In genomic region chr2:26685943-26686839, GRCh38 we compare ENCODE assay signal across 14 cellular contexts. TPM values are rescaled to one million over a fixed set of nuclear protein-coding genes. Genes with fewer than 3 reads are reported as not detected.
A peak's percentile ranks its signal among the peaks of the same experiment; 100 is the strongest.
DNase-seq lines count a peak whose midpoint lies in the region; ATAC-seq, FAIRE-seq and TF ChIP-seq lines count a peak whose summit lies in the region.
"Had no signal": no experiment of that assay in that cellular context is flagged by ENCODE, and none has a peak within 500 bp of the region (broad histone marks: within the 10 kb centered on the region; RNA-seq: fewer than 3 reads in every experiment).

No MANE protein-coding gene starts in this region.

- H2AFZ ChIP-seq in endothelial cell of umbilical vein (ENCODE audit: low read depth, low read length) (no peak overlapping the region), OCI-LY7 (ENCODE audit: low read length) (no peak overlapping the region)

- no peak for ATAC-seq in HG02973 (IDR thresholded peaks at IDR 0.05; ENCODE audit: unreplicated experiment)
- ATAC-seq in HG03460 (IDR thresholded peaks at IDR 0.05; ENCODE audit: unreplicated experiment): no peak
- ATAC-seq: activated CD8-positive, alpha-beta memory T cell treated with anti-CD3 and anti-CD28 coated beads, Interleukin-2, amount 10 ng/mL, durations not matched to agents 7 days and 5 days; activated naive CD4-positive, alpha-beta T cell treated with anti-CD3 and anti-CD28 coated beads, Interleukin-2, amount 50 U/mL, for 72 hours; GM12878 had no signal

- H3K4me1 ChIP-seq in endothelial cell of umbilical vein (ENCODE audit: control insufficient read depth, extremely low read depth, insufficient read depth, low read length): no peaks in the 10 kb centered on the region
- peaks cover 8 to 49% (median 33%) of the 10 kb centered on the region in 4 donors for H3K4me1 ChIP-seq in esophagus muscularis mucosa
- no peaks in the 10 kb centered on the region for H3K4me1 ChIP-seq in OCI-LY7 (ENCODE audit: insufficient read depth, low read length, poor library complexity, severe bottlenecking)

- BruUV-seq in endothelial cell of umbilical vein (replicated peaks; lab: Mats Ljungman, UMichigan) (no TSS peak), OCI-LY7 (replicated peaks; lab: Mats Ljungman, UMichigan) (no TSS peak)

- TF ChIP-seq CTCF in endothelial cell of umbilical vein (IDR thresholded peaks at IDR 0.05; ENCODE audit: extremely low read depth in 1 of 2, insufficient read depth in 1 of 2, low read depth in 1 of 2, low read length in 2 of 2) (no peak), esophagus muscularis mucosa (IDR thresholded peaks at IDR 0.05) (no peak), OCI-LY7 (conservative IDR thresholded peaks at IDR 0.05; ENCODE audit: low read length) (no peak)

- POLR2A ChIA-PET in endothelial cell of umbilical vein (lab: Charles Lee) (no interaction called here), OCI-LY7 (lab: Charles Lee) (interaction anchor here (1.0 kb wide), 1 partner anchor 89 kb away, joined by 3 read pairs; no protein-coding TSS in a partner anchor)

- peak; percentile 23 for DNase-seq in NCI-H1092 (lab: John Stamatoyannopoulos, UW)
- peak; percentile 61 for DNase-seq in NCI-H345 (lab: John Stamatoyannopoulos, UW)
- no peak for DNase-seq in endothelial cell of umbilical vein (ENCODE audit: low read depth, low spot score)
- peak; percentile 98 for DNase-seq in renal cortical epithelial cell (ENCODE audit: low read depth)
- DNase-seq in esophagus muscularis mucosa (ENCODE audit: extremely low spot score): no peak
- no peak for DNase-seq in OCI-LY7 (ENCODE audit: low spot score)
- DNase-seq: activated CD8-positive, alpha-beta memory T cell treated with anti-CD3 and anti-CD28 coated beads, Interleukin-2, amount 10 ng/mL, durations not matched to agents 7 days and 5 days; islet precursor cell had no signal

- no peak for TF ChIP-seq EP300 in esophagus muscularis mucosa (IDR thresholded peaks at IDR 0.05)

- no peaks in the 10 kb centered on the region for H3K36me3 ChIP-seq in endothelial cell of umbilical vein (ENCODE audit: control insufficient read depth in 2 of 2, extremely low read depth in 1 of 2, insufficient read depth in 2 of 2, low read length in 2 of 2)
- no peaks in the 10 kb centered on the region for H3K36me3 ChIP-seq in esophagus muscularis mucosa
- H3K36me3 ChIP-seq in OCI-LY7 (ENCODE audit: insufficient read depth, low read length): no peaks in the 10 kb centered on the region

- H4K20me1 ChIP-seq in endothelial cell of umbilical vein (replicated peaks; ENCODE audit: control insufficient read depth, extremely low read depth, insufficient read depth, low read length) (no peaks in the 10 kb centered on the region), OCI-LY7 (ENCODE audit: insufficient read depth, low read length) (no peaks in the 10 kb centered on the region)

- TF ChIP-seq POLR2A in endothelial cell of umbilical vein (IDR thresholded peaks at IDR 0.05; ENCODE audit: low read depth, low read length): no peak
- no peak for TF ChIP-seq POLR2A in esophagus muscularis mucosa (IDR thresholded peaks at IDR 0.05; ENCODE audit: low read depth)

- H3K27me3 ChIP-seq in endothelial cell of umbilical vein (ENCODE audit: control insufficient read depth in 2 of 2, insufficient read depth in 2 of 2, low read length in 2 of 2) (peaks cover 17 to 22% of the 10 kb centered on the region in 2 experiments), esophagus muscularis mucosa (no peaks in the 10 kb centered on the region)

- 26% methylated on average over 16 of the region's 17 CpGs for WGBS in esophagus muscularis mucosa

- no peaks in the 10 kb centered on the region for H3K9me3 ChIP-seq in endothelial cell of umbilical vein (replicated peaks; ENCODE audit: control insufficient read depth, insufficient read depth, low read length)
- no peaks in the 10 kb centered on the region for H3K9me3 ChIP-seq in esophagus muscularis mucosa
- H3K9me3 ChIP-seq in OCI-LY7 (ENCODE audit: low read length): no peaks in the 10 kb centered on the region

- dilution Hi-C loops in endothelial cell of umbilical vein (cut with MboI; ENCODE audit: extremely low pct_ligation_motif_present, low sequenced_read_pairs): no loop called here

- no peak overlapping the region for H3K4me3 ChIP-seq in endothelial cell of umbilical vein (replicated peaks in 1 of 3; ENCODE audit: insufficient read depth in 1 of 3, low read depth in 1 of 3, low read length in 3 of 3)
- no peak overlapping the region for H3K4me3 ChIP-seq in esophagus muscularis mucosa
- H3K4me3 ChIP-seq in OCI-LY7 (ENCODE audit: low read depth, low read length, poor library complexity, severe bottlenecking): no peak overlapping the region
- H3K4me3 ChIP-seq: coronary artery, GM12878 had no signal

- no peaks in the 10 kb centered on the region for H3K9me2 ChIP-seq in OCI-LY7 (ENCODE audit: insufficient read depth, low read length)

- CTCF ChIA-PET in endothelial cell of umbilical vein (lab: Charles Lee) (interaction anchor here (0.8 kb wide), 1 partner anchor 13 kb away, joined by 3 read pairs; no protein-coding TSS in a partner anchor), OCI-LY7 (lab: Charles Lee; ENCODE audit: unreplicated experiment) (interaction anchor here (0.6 kb wide), 2 partner anchors 39 to 233 kb away, joined by 3 to 4 read pairs; no protein-coding TSS in a partner anchor)

- no peaks in the 10 kb centered on the region for H3K79me2 ChIP-seq in endothelial cell of umbilical vein (ENCODE audit: control insufficient read depth, insufficient read depth, low read length)
- no peaks in the 10 kb centered on the region for H3K79me2 ChIP-seq in OCI-LY7 (ENCODE audit: insufficient read depth, low read depth, low read length)

- no peak overlapping the region for H3K4me2 ChIP-seq in endothelial cell of umbilical vein (ENCODE audit: insufficient read depth, low read length)
- H3K4me2 ChIP-seq in OCI-LY7 (ENCODE audit: low read length): no peak overlapping the region

- intact Hi-C loops in endothelial cell of umbilical vein (cut with micrococcal nuclease) (no loop called here), esophagus muscularis mucosa (cut with DNase I) (loop anchor here (10.0 kb wide), 1 partner anchor 81 kb away; no protein-coding TSS in a partner anchor), OCI-LY7 (cut with micrococcal nuclease; ENCODE audit: unreplicated experiment) (no loop called here)

- H3K27ac ChIP-seq in endothelial cell of umbilical vein (ENCODE audit: insufficient read depth, low read depth, low read length) (no peak overlapping the region), esophagus muscularis mucosa (replicated peaks in 1 of 4) (no peak overlapping the region), OCI-LY7 (ENCODE audit: low read depth, low read length, poor library complexity, severe bottlenecking) (no peak overlapping the region)
- H3K27ac ChIP-seq: coronary artery had no signal

- H3K9ac ChIP-seq in endothelial cell of umbilical vein (replicated peaks; ENCODE audit: extremely low read depth, insufficient read depth, low read length): no peak overlapping the region

- no peaks in the 10 kb centered on the region for H3K9me1 ChIP-seq in endothelial cell of umbilical vein (replicated peaks; ENCODE audit: control insufficient read depth, extremely low read depth, insufficient read depth, low read length)

- no peak for FAIRE-seq in endothelial cell of umbilical vein (lab: Jason Lieb, UNC)
- FAIRE-seq: GM12878 had no signal

TF ChIP-seq in endothelial cell of umbilical vein, 7 proteins besides CTCF, POLR2A, EP300 and RAD21:
- TF ChIP-seq MAX (IDR thresholded peaks at IDR 0.05; ENCODE audit: insufficient read depth, insufficient read length) (no peak), EZH2 (IDR thresholded peaks at IDR 0.05; ENCODE audit: borderline replicate concordance, low read depth, low read length, severe bottlenecking) (peak; percentile 27)

RNA-seq across cellular contexts. Expression of gene KCNK3, which starts 6.3 kb away (rescaled TPM):
- total RNA-seq in endothelial cell of umbilical vein (not detected in 2 replicates), renal cortical epithelial cell (9.6 and 13.7 TPM in 2 replicates), esophagus muscularis mucosa (10 to 100 TPM in 1 of 4 donors, 1 to 10 TPM in 3; 2.1 to 13.0 (median 7.9) TPM), OCI-LY7 (2022) (not detected in 2 replicates)
- 0.03 TPM in 1 of 2 replicates, not detected in the other for polyA plus RNA-seq in endothelial cell of umbilical vein
- polyA plus RNA-seq in endothelial cell of umbilical vein (2011; cell fraction: cytosol; rRNA removed): not detected in 2 replicates
- not detected in 2 replicates for polyA plus RNA-seq in endothelial cell of umbilical vein (2011; cell fraction: nucleus; rRNA removed)
- not detected in 2 replicates for polyA plus RNA-seq in endothelial cell of umbilical vein (2012)
- not detected in 2 replicates for polyA minus RNA-seq in endothelial cell of umbilical vein
- polyA minus RNA-seq in endothelial cell of umbilical vein (2011; cell fraction: cytosol; rRNA and poly(A)+ RNA removed): 3.7 TPM
- not detected in 2 replicates for polyA minus RNA-seq in endothelial cell of umbilical vein (2011; cell fraction: nucleus; rRNA and poly(A)+ RNA removed)
- total RNA-seq in OCI-LY7 (2014; rRNA removed; shearing (Covaris generic)): not detected in 2 replicates
- total RNA-seq: activated CD8-positive, alpha-beta memory T cell treated with anti-CD3 and anti-CD28 coated beads, Interleukin-2, amount 10 ng/mL, durations not matched to agents 7 days and 5 days; activated naive CD4-positive, alpha-beta T cell treated with anti-CD3 and anti-CD28 coated beads, Interleukin-2, amount 50 U/mL, for 72 hours had no signal
- polyA plus RNA-seq: GM12878 had no signal

RNA-seq across cellular contexts. Expression of gene CIB4, which starts 45.0 kb away (rescaled TPM):
- total RNA-seq in endothelial cell of umbilical vein (not detected in 2 replicates), renal cortical epithelial cell (not detected in 2 replicates), esophagus muscularis mucosa (not detected), OCI-LY7 (2022) (not detected in 2 replicates)
- polyA plus RNA-seq in endothelial cell of umbilical vein: not detected in 2 replicates
- not detected in 2 replicates for polyA plus RNA-seq in endothelial cell of umbilical vein (2011; cell fraction: cytosol; rRNA removed)
- polyA plus RNA-seq in endothelial cell of umbilical vein (2011; cell fraction: nucleus; rRNA removed): not detected in 2 replicates
- polyA plus RNA-seq in endothelial cell of umbilical vein (2012): not detected in 2 replicates
- not detected in 2 replicates for polyA minus RNA-seq in endothelial cell of umbilical vein
- not detected for polyA minus RNA-seq in endothelial cell of umbilical vein (2011; cell fraction: cytosol; rRNA and poly(A)+ RNA removed)
- not detected in 2 replicates for polyA minus RNA-seq in endothelial cell of umbilical vein (2011; cell fraction: nucleus; rRNA and poly(A)+ RNA removed)
- not detected in 2 replicates for total RNA-seq in OCI-LY7 (2014; rRNA removed; shearing (Covaris generic))
- total RNA-seq: activated CD8-positive, alpha-beta memory T cell treated with anti-CD3 and anti-CD28 coated beads, Interleukin-2, amount 10 ng/mL, durations not matched to agents 7 days and 5 days; activated naive CD4-positive, alpha-beta T cell treated with anti-CD3 and anti-CD28 coated beads, Interleukin-2, amount 50 U/mL, for 72 hours; fibroblast of villous mesenchyme; GM12878 had no signal
- polyA plus RNA-seq: GM12878 had no signal

Comparison
In these comparisons a context has a peak if more than half of its experiments do, and no peak if none do; other contexts are left out.
1. DNase-seq: peak in NCI-H1092 (single experiment), NCI-H345 (single experiment) and renal cortical epithelial cell (single experiment); none in endothelial cell of umbilical vein (single experiment), esophagus muscularis mucosa (single experiment) and OCI-LY7 (single experiment).